In genomic region chr10:28036587-28036986, GRCh38 we compare ENCODE assay signal across 1 cellular context.
TF ChIP-seq lines count a peak whose summit lies in the region.

No MANE protein-coding gene starts in this region.

TF ChIP-seq in HCT116, 20 proteins besides CTCF, POLR2A, EP300 and RAD21 (continued from another document):
- no peak for TF ChIP-seq ZBTB33 (IDR thresholded peaks at IDR 0.05; ENCODE audit: extremely low read depth, insufficient replicate concordance, low read length)
- TF ChIP-seq FOSL1 (IDR thresholded peaks at IDR 0.05; ENCODE audit: low read depth) = no peak
- no peak for TF ChIP-seq ATF3 (IDR thresholded peaks at IDR 0.05)
- TF ChIP-seq CEBPB (IDR thresholded peaks at IDR 0.05; ENCODE audit: low read depth) = no peak
- TF ChIP-seq EZH2 (IDR thresholded peaks at IDR 0.05) = no peak
- no peak for TF ChIP-seq JUND (IDR thresholded peaks at IDR 0.05)
- TF ChIP-seq SIN3A (IDR thresholded peaks at IDR 0.05; ENCODE audit: low read depth) = no peak
- no peak for TF ChIP-seq MAX (IDR thresholded peaks at IDR 0.05)
- TF ChIP-seq ZNF274 (IDR thresholded peaks at IDR 0.05; ENCODE audit: low read depth, low read length) = no peak
